ENCODE assay signal across 17 cellular contexts in the genomic region with DNA sequence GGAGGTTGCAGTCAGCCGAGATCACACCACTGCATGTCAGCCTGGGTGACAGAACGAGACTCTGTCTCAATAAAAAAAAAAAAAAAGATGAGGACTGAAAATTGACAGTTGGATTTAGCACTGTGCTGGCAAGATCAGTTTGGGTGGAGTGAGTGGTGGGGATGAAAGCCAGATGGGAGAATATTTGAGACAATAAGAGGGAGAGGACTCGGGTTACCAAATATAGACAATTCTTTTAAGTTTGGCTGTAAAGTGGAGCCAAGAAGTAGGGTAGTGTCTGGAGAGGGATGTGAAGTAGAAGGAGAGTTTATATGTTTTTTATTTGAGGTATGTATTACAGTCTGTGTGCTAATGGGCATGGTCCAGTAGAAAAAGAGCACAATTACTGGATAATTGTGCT. TPM values are rescaled to one million over a fixed set of nuclear protein-coding genes. Genes with fewer than 3 reads are reported as not detected.
DNase-seq lines count a peak whose midpoint lies in the region; ATAC-seq, FAIRE-seq and TF ChIP-seq lines count a peak whose summit lies in the region.
"Had no signal": no experiment of that assay in that cellular context is flagged by ENCODE, and none has a peak within 500 bp of the region (broad histone marks: within the 10 kb centered on the region; RNA-seq: fewer than 3 reads in every experiment).

No MANE protein-coding gene starts in this region.

- ATAC-seq in activated CD4-positive, alpha-beta T cell treated with anti-CD3 and anti-CD28 coated beads for 36 hours, result no peak
- no peak for ATAC-seq in GM21390 (IDR thresholded peaks at IDR 0.05; ENCODE audit: unreplicated experiment)
- ATAC-seq in GM19452 (IDR thresholded peaks at IDR 0.05; ENCODE audit: unreplicated experiment), result no peak

- POLR2A ChIA-PET in activated CD4-positive, alpha-beta T cell treated with anti-CD3 and anti-CD28 coated beads for 36 hours (lab: Charles Lee), result interaction anchor here (0.5 kb wide), 1 partner anchor 9 kb away, joined by 3 read pairs; no protein-coding TSS in a partner anchor

- CTCF ChIA-PET in activated CD4-positive, alpha-beta T cell treated with anti-CD3 and anti-CD28 coated beads for 36 hours (lab: Charles Lee), result interaction anchor here (1.4 kb wide), 1 partner anchor 11 kb away, joined by 4 read pairs; no protein-coding TSS in a partner anchor
- CTCF ChIA-PET in Calu3 (lab: Charles Lee), result no interaction called here

- H3K4me3 Mint-ChIP-seq in activated CD4-positive, alpha-beta T cell treated with anti-CD3 and anti-CD28 coated beads for 36 hours, result no peak overlapping the region
- H3K4me3 Mint-ChIP-seq in Calu3 (ENCODE audit: low read depth, unreplicated experiment) (no peak overlapping the region), osteocyte (ENCODE audit: unreplicated experiment) (no peak overlapping the region)
- H3K4me3 Mint-ChIP-seq: H9 had no signal

- intact Hi-C loops in activated CD4-positive, alpha-beta T cell treated with anti-CD3 and anti-CD28 coated beads for 36 hours (cut with DNase I, micrococcal nuclease), result no loop called here
- intact Hi-C loops in Calu3 (cut with micrococcal nuclease; ENCODE audit: unreplicated experiment), result no loop called here

- TF ChIP-seq CTCF in Calu3 (IDR thresholded peaks at IDR 0.05; ENCODE audit: unreplicated experiment) (no peak), osteocyte (IDR thresholded peaks at IDR 0.05) (no peak)

- peak overlapping the region; percentile 7 for H3K27ac Mint-ChIP-seq in activated CD4-positive, alpha-beta T cell treated with anti-CD3 and anti-CD28 coated beads for 36 hours
- peak overlapping the region; percentile 51 for H3K27ac Mint-ChIP-seq in Calu3 (ENCODE audit: unreplicated experiment)
- peak overlapping the region; percentile 29 for H3K27ac Mint-ChIP-seq in osteocyte (ENCODE audit: unreplicated experiment)
- H3K27ac Mint-ChIP-seq: H9 had no signal

- H3K27me3 Mint-ChIP-seq in activated CD4-positive, alpha-beta T cell treated with anti-CD3 and anti-CD28 coated beads for 36 hours, result no peaks in the 10 kb centered on the region
- no peaks in the 10 kb centered on the region for H3K27me3 Mint-ChIP-seq in Calu3 (ENCODE audit: unreplicated experiment)
- no peaks in the 10 kb centered on the region for H3K27me3 Mint-ChIP-seq in osteocyte (ENCODE audit: unreplicated experiment)

- no peak for DNase-seq in activated CD4-positive, alpha-beta T cell treated with anti-CD3 and anti-CD28 coated beads for 36 hours
- DNase-seq in activated CD4-positive, alpha-beta T cell treated with anti-CD3 and anti-CD28 coated beads for 4 hours, result no peak
- DNase-seq in Calu3 (no peak), NCI-H69 (lab: John Stamatoyannopoulos, UW) (peak; percentile 75), osteocyte (ENCODE audit: extremely low spot score, unreplicated experiment) (no peak), RCC 7860 (ENCODE audit: low spot score) (no peak)
- DNase-seq: COR-L47, DMS79, H9, IMR-90, Karpas-422, MM.1S, NCI-H1092 treated with DMSO at 0.1 percent for 48 hours, NCI-H82 had no signal

- H3K36me3 Mint-ChIP-seq in activated CD4-positive, alpha-beta T cell treated with anti-CD3 and anti-CD28 coated beads for 36 hours (ENCODE audit: low read depth), result no peaks in the 10 kb centered on the region
- H3K36me3 Mint-ChIP-seq in Calu3 (ENCODE audit: insufficient read depth, unreplicated experiment) (no peaks in the 10 kb centered on the region), osteocyte (ENCODE audit: unreplicated experiment) (peaks cover 3% of the 10 kb centered on the region)

- H3K9me3 Mint-ChIP-seq in activated CD4-positive, alpha-beta T cell treated with anti-CD3 and anti-CD28 coated beads for 36 hours (ENCODE audit: low read depth), result no peaks in the 10 kb centered on the region
- H3K9me3 Mint-ChIP-seq in Calu3 (ENCODE audit: low read depth, unreplicated experiment) (peaks cover 2% of the 10 kb centered on the region), osteocyte (ENCODE audit: unreplicated experiment) (no peaks in the 10 kb centered on the region)
- H3K9me3 Mint-ChIP-seq: H9 had no signal

- H3K4me1 Mint-ChIP-seq in activated CD4-positive, alpha-beta T cell treated with anti-CD3 and anti-CD28 coated beads for 36 hours, result peaks cover 68% of the 10 kb centered on the region
- peaks cover 55% of the 10 kb centered on the region for H3K4me1 Mint-ChIP-seq in Calu3 (ENCODE audit: low read depth, unreplicated experiment)
- peaks cover 83% of the 10 kb centered on the region for H3K4me1 Mint-ChIP-seq in osteocyte (ENCODE audit: unreplicated experiment)

- no peak for FAIRE-seq in RCC 7860 (lab: Jason Lieb, UNC)
- FAIRE-seq: A204.1 had no signal

- no TSS peak for BruUV-seq in Calu3 (replicated peaks; lab: Mats Ljungman, UMichigan)

RNA-seq across cellular contexts. Expression of a gene that starts 20.4 kb away (rescaled TPM):
- total RNA-seq in activated CD4-positive, alpha-beta T cell treated with anti-CD3 and anti-CD28 coated beads for 36 hours, result 10 to 100 TPM; 52.4 to 55.7 TPM
- total RNA-seq in Calu3 (2022), result 53.6 and 60.1 TPM in 2 replicates
- total RNA-seq in osteocyte, result 75.4 and 84.3 TPM in 2 replicates
